1 cellular context compared by ENCODE assay signal in genomic region chr6:87164004-87164403, GRCh38.
TF ChIP-seq lines count a peak whose summit lies in the region.

No MANE protein-coding gene starts in this region.

TF ChIP-seq in GM23338, 12 proteins besides CTCF, POLR2A, EP300 and RAD21 (continued from another document):
- no peak for TF ChIP-seq REST (IDR thresholded peaks at IDR 0.05; ENCODE audit: unreplicated experiment)
- no peak for TF ChIP-seq EZH2phosphoT487 (IDR thresholded peaks at IDR 0.05; ENCODE audit: unreplicated experiment)
- TF ChIP-seq EZH2 (IDR thresholded peaks at IDR 0.05; ENCODE audit: low read depth, unreplicated experiment) = no peak
- TF ChIP-seq ZNF462 (CRISPR knock-in tag; IDR thresholded peaks at IDR 0.05) = no peak
- no peak for TF ChIP-seq ZNF331 (CRISPR knock-in tag; IDR thresholded peaks at IDR 0.05; ENCODE audit: low read depth)
- no peak for TF ChIP-seq POLR2AphosphoS5 (IDR thresholded peaks at IDR 0.05; ENCODE audit: low read depth)
